In the genomic region with DNA sequence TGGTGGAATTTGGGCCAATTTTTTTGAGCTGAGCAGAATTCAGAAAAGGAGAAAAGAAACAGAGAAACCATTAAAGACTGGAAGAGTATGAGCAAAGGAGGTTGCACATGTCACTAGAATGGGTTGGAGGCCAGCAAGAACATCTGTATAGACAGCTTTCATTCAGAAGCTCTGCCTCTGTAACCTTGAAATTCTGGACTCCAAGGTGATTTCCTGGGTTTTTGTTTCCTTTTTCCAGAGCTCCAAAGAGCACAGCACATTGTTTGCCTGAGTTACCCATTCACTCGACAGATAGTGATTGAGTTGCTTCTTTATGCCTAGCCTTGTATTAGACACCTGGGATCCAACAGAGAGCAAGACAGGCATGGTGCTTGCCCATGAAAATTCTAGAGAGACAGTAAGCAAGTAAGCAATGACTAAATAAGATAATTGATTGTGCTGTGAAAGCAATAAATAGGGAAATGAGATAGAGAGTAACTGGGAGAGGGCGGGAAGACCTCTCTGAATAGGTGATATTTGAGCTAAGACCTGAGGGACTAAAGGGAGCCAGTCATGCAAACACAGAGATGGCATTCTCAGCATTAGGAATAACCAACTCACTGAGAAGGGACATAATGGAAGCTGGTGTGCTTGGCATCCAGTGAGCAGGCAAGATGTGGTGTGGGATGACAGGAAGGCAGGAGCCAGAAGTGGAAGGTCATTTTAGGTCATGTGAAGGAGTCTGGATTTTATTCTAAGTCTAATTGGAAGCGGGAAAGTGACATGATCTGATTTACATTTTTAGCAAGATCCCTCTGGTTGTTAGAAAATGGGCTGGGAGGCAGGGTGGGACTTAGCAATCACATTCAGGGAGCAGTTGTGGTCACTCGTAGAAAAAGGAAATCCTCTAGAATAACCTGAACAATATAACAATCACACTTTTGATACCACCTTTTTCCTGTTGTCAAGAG, we compare ENCODE assay signal across 1 cellular context.
TF ChIP-seq lines count a peak whose summit lies in the region.

No MANE protein-coding gene starts in this region.

TF ChIP-seq in HepG2, 621 proteins besides CTCF, POLR2A, EP300 and RAD21 (continued from another document):
- TF ChIP-seq, protein P1, sequence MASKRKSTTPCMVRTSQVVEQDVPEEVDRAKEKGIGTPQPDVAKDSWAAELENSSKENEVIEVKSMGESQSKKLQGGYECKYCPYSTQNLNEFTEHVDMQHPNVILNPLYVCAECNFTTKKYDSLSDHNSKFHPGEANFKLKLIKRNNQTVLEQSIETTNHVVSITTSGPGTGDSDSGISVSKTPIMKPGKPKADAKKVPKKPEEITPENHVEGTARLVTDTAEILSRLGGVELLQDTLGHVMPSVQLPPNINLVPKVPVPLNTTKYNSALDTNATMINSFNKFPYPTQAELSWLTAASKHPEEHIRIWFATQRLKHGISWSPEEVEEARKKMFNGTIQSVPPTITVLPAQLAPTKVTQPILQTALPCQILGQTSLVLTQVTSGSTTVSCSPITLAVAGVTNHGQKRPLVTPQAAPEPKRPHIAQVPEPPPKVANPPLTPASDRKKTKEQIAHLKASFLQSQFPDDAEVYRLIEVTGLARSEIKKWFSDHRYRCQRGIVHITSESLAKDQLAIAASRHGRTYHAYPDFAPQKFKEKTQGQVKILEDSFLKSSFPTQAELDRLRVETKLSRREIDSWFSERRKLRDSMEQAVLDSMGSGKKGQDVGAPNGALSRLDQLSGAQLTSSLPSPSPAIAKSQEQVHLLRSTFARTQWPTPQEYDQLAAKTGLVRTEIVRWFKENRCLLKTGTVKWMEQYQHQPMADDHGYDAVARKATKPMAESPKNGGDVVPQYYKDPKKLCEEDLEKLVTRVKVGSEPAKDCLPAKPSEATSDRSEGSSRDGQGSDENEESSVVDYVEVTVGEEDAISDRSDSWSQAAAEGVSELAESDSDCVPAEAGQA (IDR thresholded peaks at IDR 0.05; ENCODE audit: low read depth), result no peak
- TF ChIP-seq, protein P1 (CRISPR knock-in tag; IDR thresholded peaks at IDR 0.05; ENCODE audit: borderline replicate concordance), result no peak; the same call in 1 of the 2 replicates
- TF ChIP-seq ZFAT (CRISPR knock-in tag; conservative IDR thresholded peaks at IDR 0.05), result no peak
- TF ChIP-seq ZNF354B (CRISPR knock-in tag; IDR thresholded peaks at IDR 0.05), result no peak
- no peak for TF ChIP-seq ZNF891 (CRISPR knock-in tag; IDR thresholded peaks at IDR 0.05)
- TF ChIP-seq, protein P2, sequence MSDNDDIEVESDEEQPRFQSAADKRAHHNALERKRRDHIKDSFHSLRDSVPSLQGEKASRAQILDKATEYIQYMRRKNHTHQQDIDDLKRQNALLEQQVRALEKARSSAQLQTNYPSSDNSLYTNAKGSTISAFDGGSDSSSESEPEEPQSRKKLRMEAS (IDR thresholded peaks at IDR 0.05), result no peak; the same call in 1 of the 2 replicates
- TF ChIP-seq ELF4 (CRISPR knock-in tag; IDR thresholded peaks at IDR 0.05; ENCODE audit: borderline replicate concordance), result no peak
